In genomic region chr1:12229386-12229834, GRCh38 we compare ENCODE assay signal across 8 cellular contexts. TPM values are rescaled to one million over a fixed set of nuclear protein-coding genes. Genes with fewer than 3 reads are reported as not detected.
DNase-seq lines count a peak whose midpoint lies in the region; ATAC-seq and TF ChIP-seq lines count a peak whose summit lies in the region.
"Had no signal": no experiment of that assay in that cellular context is flagged by ENCODE, and none has a peak within 500 bp of the region (broad histone marks: within the 10 kb centered on the region; RNA-seq: fewer than 3 reads in every experiment).

No MANE protein-coding gene starts in this region.

- H3K9me2 ChIP-seq in OCI-LY7 (ENCODE audit: insufficient read depth, low read length), result no peaks in the 10 kb centered on the region

- intact Hi-C loops in OCI-LY7 (cut with micrococcal nuclease; ENCODE audit: unreplicated experiment), result no loop called here

- no peaks in the 10 kb centered on the region for H3K9me3 Mint-ChIP-seq in endothelial cell (ENCODE audit: unreplicated experiment)

- peaks cover 13% of the 10 kb centered on the region; the same call in 1 of the 2 replicates for H3K79me2 ChIP-seq in OCI-LY7 (ENCODE audit: insufficient read depth, low read depth, low read length)

- H3K27ac ChIP-seq in OCI-LY7 (ENCODE audit: low read depth, low read length, poor library complexity, severe bottlenecking), result no peak overlapping the region

- no peak overlapping the region for H2AFZ ChIP-seq in OCI-LY7 (ENCODE audit: low read length)

- peaks cover 4% of the 10 kb centered on the region for H3K36me3 Mint-ChIP-seq in endothelial cell (ENCODE audit: low read depth, unreplicated experiment)

- no TSS peak for BruUV-seq in OCI-LY7 (replicated peaks; lab: Mats Ljungman, UMichigan)

- CTCF ChIA-PET in OCI-LY7 (lab: Charles Lee; ENCODE audit: unreplicated experiment), result interaction anchor here (1.0 kb wide), 1 partner anchor 104 kb away, joined by 3 read pairs; no protein-coding TSS in a partner anchor

- POLR2A ChIA-PET in OCI-LY7 (lab: Charles Lee), result no interaction called here

- H3K9ac ChIP-seq in skeletal muscle satellite cell (ENCODE audit: low read depth, low read length), result no peak overlapping the region

- H3K4me3 ChIP-seq in OCI-LY7 (ENCODE audit: low read depth, low read length, poor library complexity, severe bottlenecking), result peak overlapping the region; percentile 100
- H3K4me3 ChIP-seq in skeletal muscle satellite cell (ENCODE audit: low read length), result peak overlapping the region; percentile 98

- DNase-seq in OCI-LY7 (ENCODE audit: low spot score) (no peak), endothelial cell (ENCODE audit: low spot score) (no peak), NCI-H1105 (lab: John Stamatoyannopoulos, UW) (no peak)

- no peaks in the 10 kb centered on the region for H4K20me1 ChIP-seq in OCI-LY7 (ENCODE audit: insufficient read depth, low read length)

- H3K4me1 ChIP-seq in OCI-LY7 (ENCODE audit: insufficient read depth, low read length, poor library complexity, severe bottlenecking) (peaks cover 7% of the 10 kb centered on the region), skeletal muscle satellite cell (ENCODE audit: control insufficient read depth, insufficient read depth, low read length) (peaks cover 10% of the 10 kb centered on the region)

- H3K9me3 ChIP-seq in OCI-LY7 (ENCODE audit: low read length), result no peaks in the 10 kb centered on the region
- H3K9me3 ChIP-seq in skeletal muscle satellite cell (replicated peaks; ENCODE audit: low read length), result no peaks in the 10 kb centered on the region
- H3K9me3 ChIP-seq: left lung had no signal

- peaks cover 4% of the 10 kb centered on the region for H3K27me3 Mint-ChIP-seq in endothelial cell (ENCODE audit: unreplicated experiment)

- peak; percentile 11 for ATAC-seq in GM21447 (IDR thresholded peaks at IDR 0.05; ENCODE audit: unreplicated experiment)
- no peak for ATAC-seq in esophagus mucosa
- no peak for ATAC-seq in GM21360 (IDR thresholded peaks at IDR 0.05; ENCODE audit: unreplicated experiment)

- peak overlapping the region; percentile 61 for H3K27ac Mint-ChIP-seq in endothelial cell (ENCODE audit: unreplicated experiment)

- no peaks in the 10 kb centered on the region for H3K36me3 ChIP-seq in OCI-LY7 (ENCODE audit: insufficient read depth, low read length)
- peaks cover under 1% of the 10 kb centered on the region for H3K36me3 ChIP-seq in skeletal muscle satellite cell (ENCODE audit: insufficient read depth, low read length)

- TF ChIP-seq CTCF in OCI-LY7 (conservative IDR thresholded peaks at IDR 0.05; ENCODE audit: low read length) (no peak), endothelial cell (IDR thresholded peaks at IDR 0.05; ENCODE audit: unreplicated experiment) (no peak)

- peak overlapping the region; percentile 96 for H3K4me3 Mint-ChIP-seq in endothelial cell (ENCODE audit: unreplicated experiment)

- H3K4me2 ChIP-seq in OCI-LY7 (ENCODE audit: low read length), result no peak overlapping the region
- H3K4me2 ChIP-seq in skeletal muscle satellite cell (ENCODE audit: low read length), result peak overlapping the region; percentile 61

- H3K4me1 Mint-ChIP-seq in endothelial cell (ENCODE audit: unreplicated experiment), result peaks cover 7% of the 10 kb centered on the region

- peaks cover 3% of the 10 kb centered on the region for H3K27me3 ChIP-seq in skeletal muscle satellite cell (ENCODE audit: control insufficient read depth, insufficient read depth, low read length)
- H3K27me3 ChIP-seq: left lung had no signal

RNA-seq across cellular contexts. Expression of gene VPS13D, which starts 0.4 kb away (rescaled TPM):
- total RNA-seq in OCI-LY7 (2014; rRNA removed; shearing (Covaris generic)), result 23.0 and 23.9 TPM in 2 replicates
- total RNA-seq in OCI-LY7 (2022) (39.2 and 45.3 TPM in 2 replicates), endothelial cell (ENCODE audit: unreplicated experiment) (37.8 TPM), esophagus mucosa (69.4 TPM)
- 21.4 and 25.1 TPM in 2 replicates for total RNA-seq in skeletal muscle satellite cell (2012; rRNA removed)
